In genomic region chr3:1529666-1530065, GRCh38 we compare ENCODE assay signal across 6 cellular contexts.
"Had no signal": no experiment of that assay in that cellular context is flagged by ENCODE, and none has a peak within 500 bp of the region (broad histone marks: within the 10 kb centered on the region; RNA-seq: fewer than 3 reads in every experiment).

No MANE protein-coding gene starts in this region.

- H3K27ac ChIP-seq: GM23248 had no signal

- H3K4me3 Mint-ChIP-seq: IgD-negative memory B cell had no signal

- H3K27me3 Mint-ChIP-seq: IgD-negative memory B cell had no signal

- DNase-seq: GM23248, GOT3, H7, HCEC 1CT, KBM-7 had no signal

- H3K36me3 Mint-ChIP-seq: IgD-negative memory B cell had no signal

- H3K27ac Mint-ChIP-seq: IgD-negative memory B cell had no signal
